Comparison of ENCODE assay signal across 7 cellular contexts in genomic region chr2:62307469-62308389, GRCh38.
DNase-seq lines count a peak whose midpoint lies in the region; FAIRE-seq and TF ChIP-seq lines count a peak whose summit lies in the region.

No MANE protein-coding gene starts in this region.

- intact Hi-C loops in endothelial cell of umbilical vein (cut with micrococcal nuclease): loop anchor here (5.0 to 10.0 kb wide), 3 partner anchors 90 to 397 kb away; partner anchors contain the start of gene EHBP1
- intact Hi-C loops in prostate gland (cut with DNase I): no loop called here
- intact Hi-C loops in head of caudate nucleus (cut with DNase I): no loop called here

- H3K4me3 ChIP-seq in MM.1S (ENCODE audit: low read length): peak overlapping the region; percentile 11
- no peak overlapping the region for H3K4me3 ChIP-seq in endothelial cell of umbilical vein (replicated peaks in 1 of 3; ENCODE audit: insufficient read depth in 1 of 3, low read depth in 1 of 3, low read length in 3 of 3)
- H3K4me3 ChIP-seq in prostate gland: no peak overlapping the region

- peaks cover 39% of the 10 kb centered on the region for H3F3A ChIP-seq in MM.1S (ENCODE audit: insufficient read depth, low read length)

- H3K27me3 ChIP-seq in MM.1S (replicated peaks; ENCODE audit: insufficient read depth, low read length) (no peaks in the 10 kb centered on the region), endothelial cell of umbilical vein (ENCODE audit: control insufficient read depth in 2 of 2, insufficient read depth in 2 of 2, low read length in 2 of 2) (no peaks in the 10 kb centered on the region), prostate gland (replicated peaks; ENCODE audit: insufficient read depth) (no peaks in the 10 kb centered on the region)

- H2AFZ ChIP-seq in MM.1S (ENCODE audit: low read length) (peak overlapping the region; percentile 1; the same call in 1 of the 2 replicates), endothelial cell of umbilical vein (ENCODE audit: low read depth, low read length) (peak overlapping the region; percentile 74)

- no peaks in the 10 kb centered on the region for H4K20me1 ChIP-seq in MM.1S (ENCODE audit: insufficient read depth, low read length)
- no peaks in the 10 kb centered on the region for H4K20me1 ChIP-seq in endothelial cell of umbilical vein (replicated peaks; ENCODE audit: control insufficient read depth, extremely low read depth, insufficient read depth, low read length)

- H3K9ac ChIP-seq in MM.1S (ENCODE audit: low read length) (peak overlapping the region; percentile 36; the same call in 1 of the 2 replicates), endothelial cell of umbilical vein (replicated peaks; ENCODE audit: extremely low read depth, insufficient read depth, low read length) (peak overlapping the region; percentile 53)

- no peaks in the 10 kb centered on the region for H3K9me2 ChIP-seq in MM.1S (replicated peaks; ENCODE audit: insufficient read depth, low read length)

- H3K4me1 ChIP-seq in MM.1S (ENCODE audit: low read length): peaks cover 50% of the 10 kb centered on the region
- peaks cover 47% of the 10 kb centered on the region for H3K4me1 ChIP-seq in endothelial cell of umbilical vein (ENCODE audit: control insufficient read depth, extremely low read depth, insufficient read depth, low read length)
- peaks cover 15% of the 10 kb centered on the region for H3K4me1 ChIP-seq in prostate gland (replicated peaks)

- H3K79me2 ChIP-seq in MM.1S (ENCODE audit: low read length) (no peaks in the 10 kb centered on the region), endothelial cell of umbilical vein (ENCODE audit: control insufficient read depth, insufficient read depth, low read length) (no peaks in the 10 kb centered on the region)

- H3K9me1 ChIP-seq in endothelial cell of umbilical vein (replicated peaks; ENCODE audit: control insufficient read depth, extremely low read depth, insufficient read depth, low read length): no peaks in the 10 kb centered on the region

- no peak for FAIRE-seq in endothelial cell of umbilical vein (lab: Jason Lieb, UNC)

- H3K9me3 ChIP-seq in MM.1S (replicated peaks; ENCODE audit: insufficient read depth, low read length) (no peaks in the 10 kb centered on the region), endothelial cell of umbilical vein (replicated peaks; ENCODE audit: control insufficient read depth, insufficient read depth, low read length) (no peaks in the 10 kb centered on the region), prostate gland (no peaks in the 10 kb centered on the region)

- dilution Hi-C loops in endothelial cell of umbilical vein (cut with MboI; ENCODE audit: extremely low pct_ligation_motif_present, low sequenced_read_pairs): no loop called here

- no peak for TF ChIP-seq CTCF in MM.1S (IDR thresholded peaks at IDR 0.05; ENCODE audit: low read length)
- no peak for TF ChIP-seq CTCF in endothelial cell of umbilical vein (IDR thresholded peaks at IDR 0.05; ENCODE audit: extremely low read depth in 1 of 2, insufficient read depth in 1 of 2, low read depth in 1 of 2, low read length in 2 of 2)
- no peak for TF ChIP-seq CTCF in prostate gland (IDR thresholded peaks at IDR 0.05)

- DNase-seq in DMS53 (lab: John Stamatoyannopoulos, UW): peak; percentile 54
- no peak for DNase-seq in MM.1S
- DNase-seq in endothelial cell of umbilical vein (ENCODE audit: low read depth, low spot score): no peak
- peak; percentile 33 for DNase-seq in prostate gland (ENCODE audit: low spot score)
- DNase-seq in head of caudate nucleus: no peak
- DNase-seq in COR-L47 (lab: John Stamatoyannopoulos, UW): no peak
- no peak for DNase-seq in AML-193 (lab: John Stamatoyannopoulos, UW)

- H3K27ac ChIP-seq in MM.1S (ENCODE audit: low read length) (peak overlapping the region; percentile 85), endothelial cell of umbilical vein (ENCODE audit: insufficient read depth, low read depth, low read length) (peak overlapping the region; percentile 82), prostate gland (peak overlapping the region; percentile 73 to 81)

- H3K4me2 ChIP-seq in MM.1S (ENCODE audit: low read depth, low read length): peak overlapping the region; percentile 57
- peak overlapping the region; percentile 55 for H3K4me2 ChIP-seq in endothelial cell of umbilical vein (ENCODE audit: insufficient read depth, low read length)

- BruUV-seq in endothelial cell of umbilical vein (replicated peaks; lab: Mats Ljungman, UMichigan): no TSS peak

- no peaks in the 10 kb centered on the region for H3K36me3 ChIP-seq in MM.1S (replicated peaks; ENCODE audit: insufficient read depth, low read length)
- no peaks in the 10 kb centered on the region for H3K36me3 ChIP-seq in endothelial cell of umbilical vein (ENCODE audit: control insufficient read depth in 2 of 2, extremely low read depth in 1 of 2, insufficient read depth in 2 of 2, low read length in 2 of 2)
- no peaks in the 10 kb centered on the region for H3K36me3 ChIP-seq in prostate gland

- 71% methylated on average over 15 of the region's 15 CpGs for WGBS in prostate gland

- POLR2A ChIA-PET in endothelial cell of umbilical vein (lab: Charles Lee): no interaction called here

- no peak for TF ChIP-seq POLR2A in endothelial cell of umbilical vein (IDR thresholded peaks at IDR 0.05; ENCODE audit: low read depth, low read length)
- TF ChIP-seq POLR2A in prostate gland (IDR thresholded peaks at IDR 0.05): no peak

- CTCF ChIA-PET in endothelial cell of umbilical vein (lab: Charles Lee): interaction anchor here (1.4 kb wide), 1 partner anchor 314 kb away, joined by 3 read pairs; no protein-coding TSS in a partner anchor

TF ChIP-seq in endothelial cell of umbilical vein, 7 proteins besides CTCF, POLR2A, EP300 and RAD21:
- TF ChIP-seq MYC (IDR thresholded peaks at IDR 0.05; ENCODE audit: low read depth, low read length) (no peak), GATA2 (IDR thresholded peaks at IDR 0.05; ENCODE audit: insufficient read depth, insufficient read length, low read depth, low read length) (no peak), EZH2 (IDR thresholded peaks at IDR 0.05; ENCODE audit: borderline replicate concordance, low read depth, low read length, severe bottlenecking) (no peak), JUN (IDR thresholded peaks at IDR 0.05; ENCODE audit: borderline replicate concordance, insufficient read depth, insufficient read length, low read depth) (no peak), POLR2AphosphoS5 (IDR thresholded peaks at IDR 0.05; ENCODE audit: insufficient read depth, low read depth, low read length) (no peak), MAX (IDR thresholded peaks at IDR 0.05; ENCODE audit: insufficient read depth, insufficient read length) (no peak), FOS (IDR thresholded peaks at IDR 0.05; ENCODE audit: borderline replicate concordance, insufficient read depth, low read length) (no peak)

Comparison
In these comparisons a context has a peak if more than half of its experiments do, and no peak if none do; other contexts are left out.
1. DNase-seq: peak in DMS53 (single experiment) and prostate gland (single experiment); none in MM.1S (single experiment), endothelial cell of umbilical vein (single experiment), head of caudate nucleus (0 of 42), COR-L47 (single experiment) and AML-193 (0 of 2).
2. Peak in every context shown above with its lines, with median percentiles within 50 percentile points of each other: H3K27ac ChIP-seq.